20 cellular contexts compared by ENCODE assay signal in the genomic region with DNA sequence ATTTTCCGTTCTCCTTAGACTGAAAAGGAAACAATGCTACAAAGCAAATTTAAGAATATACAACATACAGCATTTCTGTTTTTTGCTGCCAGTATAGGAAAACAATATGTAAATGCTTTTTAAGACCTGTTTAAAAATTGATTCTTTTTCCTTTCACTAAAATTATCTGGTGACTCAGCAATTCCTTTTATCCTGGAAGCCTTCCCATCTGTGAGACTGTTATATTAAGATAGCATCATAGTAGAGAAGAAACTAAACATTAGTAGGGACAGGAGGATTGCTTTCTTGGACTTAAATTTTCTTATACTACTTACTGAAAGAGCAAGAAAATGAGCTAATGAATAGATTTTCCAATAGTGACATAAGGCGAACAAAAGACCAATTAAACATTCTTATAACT. TPM values are rescaled to one million over a fixed set of nuclear protein-coding genes. Genes with fewer than 3 reads are reported as not detected.
DNase-seq lines count a peak whose midpoint lies in the region; ATAC-seq, FAIRE-seq and TF ChIP-seq lines count a peak whose summit lies in the region.
"Had no signal": no experiment of that assay in that cellular context is flagged by ENCODE, and none has a peak within 500 bp of the region (broad histone marks: within the 10 kb centered on the region; RNA-seq: fewer than 3 reads in every experiment).

No MANE protein-coding gene starts in this region.

- TF ChIP-seq CTCF in HL-60 (IDR thresholded peaks at IDR 0.05; ENCODE audit: insufficient read depth, low read length) (no peak), brain (conservative IDR thresholded peaks at IDR 0.05) (no peak), hepatocyte (IDR thresholded peaks at IDR 0.05; ENCODE audit: poor library complexity) (no peak), thoracic aorta (IDR thresholded peaks at IDR 0.05) (no peak)

- peaks cover 4% of the 10 kb centered on the region for H3K4me1 Mint-ChIP-seq in brain

- DNase-seq in HL-60 (ENCODE audit: low read depth in 1 of 2, low spot score in 1 of 2) (no peak), hepatocyte (ENCODE audit: low spot score) (no peak), thoracic aorta (ENCODE audit: low spot score) (no peak), epidermal melanocyte (ENCODE audit: insufficient read length, low spot score) (no peak), urothelium cell line (ENCODE audit: low spot score) (no peak)
- DNase-seq in activated CD4-positive, alpha-beta T cell treated with anti-CD3 and anti-CD28 coated beads for 4 hours, result no peak
- DNase-seq: activated naive CD8-positive, alpha-beta T cell treated with anti-CD3 and anti-CD28 coated beads, Interleukin-2, amount 10 ng/mL, durations not matched to agents 7 days and 5 days; activated T-cell treated with anti-CD3 and anti-CD28 coated beads, Interleukin-2, amount 50 U/mL, for 48 hours; CD4-positive, alpha-beta T cell; H7; KG1; lower lobe of right lung; NK-92 treated with Interleukin-12 subunit alpha and Interleukin-12 subunit beta, amount 100 ng/mL, for 24 hours; nucleus accumbens; SHP77 treated with DMSO at 0.1 percent for 48 hours; stimulated activated naive CD4-positive, alpha-beta T cell treated with Interleukin-2 at 50 U/mL for 16 hours had no signal

- no peak overlapping the region for H3K4me3 Mint-ChIP-seq in brain
- H3K4me3 Mint-ChIP-seq: activated naive CD8-positive, alpha-beta T cell treated with anti-CD3 and anti-CD28 coated beads, Interleukin-2, amount 10 ng/mL, durations not matched to agents 7 days and 5 days; CD4-positive, alpha-beta T cell had no signal

- H3K27me3 Mint-ChIP-seq in brain, result no peaks in the 10 kb centered on the region
- H3K27me3 Mint-ChIP-seq: activated naive CD8-positive, alpha-beta T cell treated with anti-CD3 and anti-CD28 coated beads, Interleukin-2, amount 10 ng/mL, durations not matched to agents 7 days and 5 days; CD4-positive, alpha-beta T cell had no signal

- H3K36me3 ChIP-seq in hepatocyte (replicated peaks; ENCODE audit: insufficient read depth, low read depth) (no peaks in the 10 kb centered on the region), thoracic aorta (no peaks in the 10 kb centered on the region)

- no peaks in the 10 kb centered on the region for H3K27me3 ChIP-seq in HL-60 (ENCODE audit: insufficient read depth, poor library complexity, severe bottlenecking)
- H3K27me3 ChIP-seq in hepatocyte, result no peaks in the 10 kb centered on the region
- no peaks in the 10 kb centered on the region for H3K27me3 ChIP-seq in thoracic aorta (replicated peaks; ENCODE audit: insufficient read depth)

- H3K27ac ChIP-seq in HL-60 (replicated peaks), result 0 out of 2 replicates have a peak overlapping the region, but pooled peaks have one; percentile 17
- peak overlapping the region; percentile 1 for H3K27ac ChIP-seq in hepatocyte
- H3K27ac ChIP-seq in thoracic aorta, result peak overlapping the region; percentile 72 to 78
- H3K27ac ChIP-seq: lower lobe of right lung had no signal

- no peaks in the 10 kb centered on the region for H3K4me1 ChIP-seq in hepatocyte (ENCODE audit: insufficient read depth)
- peaks cover 12 to 22% of the 10 kb centered on the region in 2 donors for H3K4me1 ChIP-seq in thoracic aorta (ENCODE audit: control insufficient read depth in 1 of 2, low read depth in 2 of 2)

- H3K36me3 Mint-ChIP-seq in brain, result peaks cover 56% of the 10 kb centered on the region

- ATAC-seq in thoracic aorta (ENCODE audit: insufficient number of reproducible peaks, low FRiP score, low read depth), result no peak
- ATAC-seq: esophagus mucosa, lower lobe of right lung had no signal

- FAIRE-seq in urothelium cell line (lab: Jason Lieb, UNC), result no peak

- H2AFZ ChIP-seq in hepatocyte, result no peak overlapping the region

- H3K9me3 ChIP-seq in hepatocyte (ENCODE audit: low read depth), result no peaks in the 10 kb centered on the region
- no peaks in the 10 kb centered on the region for H3K9me3 ChIP-seq in thoracic aorta
- H3K9me3 ChIP-seq: lower lobe of right lung had no signal

- no peaks in the 10 kb centered on the region for H3K79me2 ChIP-seq in hepatocyte

- H3K9me3 Mint-ChIP-seq in brain, result no peaks in the 10 kb centered on the region
- H3K9me3 Mint-ChIP-seq: activated naive CD8-positive, alpha-beta T cell treated with anti-CD3 and anti-CD28 coated beads, Interleukin-2, amount 10 ng/mL, durations not matched to agents 7 days and 5 days; CD4-positive, alpha-beta T cell had no signal

- no peak overlapping the region for H3K4me3 ChIP-seq in HL-60 (replicated peaks; ENCODE audit: insufficient read depth, low read length)
- no peak overlapping the region for H3K4me3 ChIP-seq in hepatocyte
- peak overlapping the region; percentile 50 for H3K4me3 ChIP-seq in thoracic aorta
- H3K4me3 ChIP-seq: lower lobe of right lung, skin epidermis had no signal

- 96% methylated on average over 2 of the region's 2 CpGs for WGBS in hepatocyte (ENCODE audit: low lambda C conversion rate, missing lambda C conversion rate)

- no peaks in the 10 kb centered on the region for H4K20me1 ChIP-seq in hepatocyte (ENCODE audit: insufficient read depth, poor library complexity, severe bottlenecking)

- H3K9me2 ChIP-seq in hepatocyte (replicated peaks; ENCODE audit: insufficient read depth), result no peaks in the 10 kb centered on the region

- H3K4me2 ChIP-seq in hepatocyte, result no peak overlapping the region

- peak overlapping the region in 3 of 5 experiments; percentile 25 to 73 (median 59) for H3K27ac Mint-ChIP-seq in brain
- H3K27ac Mint-ChIP-seq: activated naive CD8-positive, alpha-beta T cell treated with anti-CD3 and anti-CD28 coated beads, Interleukin-2, amount 10 ng/mL, durations not matched to agents 7 days and 5 days; CD4-positive, alpha-beta T cell had no signal

RNA-seq across cellular contexts. Expression of a gene that starts 30.0 kb away (rescaled TPM):
- polyA plus RNA-seq in brain (ENCODE audit: insufficient read depth, low read depth, low replicate concordance) (not detected), hepatocyte (0.75 TPM in 1 of 2 replicates, not detected in the other)
- total RNA-seq in hepatocyte (0.50 and 2.2 TPM in 2 replicates), thoracic aorta (1 to 10 TPM in 1 of 2 donors, not detected in 1; 6.4 TPM)
- total RNA-seq: Daoy had no signal

Comparison
In these comparisons a context has a peak if more than half of its experiments do, and no peak if none do; other contexts are left out.
1. H3K27ac ChIP-seq: peak in every context shown above with its lines; median percentile 75 in thoracic aorta; 17 in HL-60; 1 in hepatocyte.